21 cellular contexts compared by ENCODE assay signal in the genomic region with DNA sequence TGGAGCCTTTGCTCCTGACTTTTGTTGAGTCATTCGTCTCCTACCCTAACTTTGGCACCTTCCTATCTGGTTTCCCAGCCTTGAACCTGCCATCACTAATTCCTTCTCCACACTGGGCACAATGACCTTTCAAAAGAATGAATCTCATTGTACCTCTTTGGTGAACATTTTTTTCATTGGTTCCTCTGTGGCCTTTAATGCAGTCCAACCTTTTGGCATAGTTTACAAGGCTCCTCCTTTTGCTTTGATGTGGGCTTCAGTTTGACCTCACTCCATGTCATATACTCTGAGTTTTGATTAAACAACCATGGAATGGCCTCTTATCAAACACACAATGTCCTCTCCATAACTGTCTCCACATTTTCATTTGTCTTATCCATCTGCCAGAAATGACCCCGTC. TPM values are rescaled to one million over a fixed set of nuclear protein-coding genes. Genes with fewer than 3 reads are reported as not detected.
DNase-seq lines count a peak whose midpoint lies in the region; ATAC-seq, FAIRE-seq and TF ChIP-seq lines count a peak whose summit lies in the region.
"Had no signal": no experiment of that assay in that cellular context is flagged by ENCODE, and none has a peak within 500 bp of the region (broad histone marks: within the 10 kb centered on the region; RNA-seq: fewer than 3 reads in every experiment).

No MANE protein-coding gene starts in this region.

- no peak overlapping the region for H2AFZ ChIP-seq in HepG2 (ENCODE audit: low read length)
- H2AFZ ChIP-seq: GM23248, PC-9 had no signal

- peaks cover 16% of the 10 kb centered on the region for H3K4me1 ChIP-seq in HepG2 (ENCODE audit: insufficient read depth, low read length)
- H3K4me1 ChIP-seq in right lobe of liver = no peaks in the 10 kb centered on the region

- no peak for TF ChIP-seq RAD21 in HepG2 (CRISPR knock-in tag; IDR thresholded peaks at IDR 0.05)

- H3K36me3 Mint-ChIP-seq in endothelial cell (ENCODE audit: low read depth, unreplicated experiment) = peaks cover 31% of the 10 kb centered on the region

- CTCF ChIA-PET in HepG2 (lab: Yijun Ruan, JAX; ENCODE audit: low intra/inter-chr PET ratio, low total read pairs) = no interaction called here

- in situ Hi-C loops in HepG2 (cut with HindIII; ENCODE audit: extremely low pct_ligation_motif_present, low pct_unique_long_range_greater_than_20kb) = no loop called here

- H3K9me3 Mint-ChIP-seq in endothelial cell (ENCODE audit: unreplicated experiment) = no peaks in the 10 kb centered on the region
- H3K9me3 Mint-ChIP-seq: CD14-positive monocyte had no signal

- TF ChIP-seq POLR2A in HepG2 (IDR thresholded peaks at IDR 0.05; ENCODE audit: insufficient read depth in 1 of 2, low read depth in 2 of 2, low read length in 2 of 2) (no peak), right lobe of liver (IDR thresholded peaks at IDR 0.05) (no peak), erythroblast (IDR thresholded peaks at IDR 0.05; ENCODE audit: low read length) (no peak)

- ATAC-seq in HepG2 (no peak), right lobe of liver (no peak), HG03460 (IDR thresholded peaks at IDR 0.05; ENCODE audit: unreplicated experiment) (no peak)
- ATAC-seq: GM12878 had no signal

- H3K9ac ChIP-seq in HepG2 (ENCODE audit: insufficient read depth, low read depth, low read length) = no peak overlapping the region
- H3K9ac ChIP-seq: GM23248 had no signal

- no peaks in the 10 kb centered on the region for H3K79me2 ChIP-seq in HepG2 (ENCODE audit: insufficient read depth, low read length)

- peaks cover 15% of the 10 kb centered on the region for H3K4me1 Mint-ChIP-seq in endothelial cell (ENCODE audit: unreplicated experiment)

- H3K36me3 ChIP-seq in HepG2 (replicated peaks in 1 of 2; ENCODE audit: control insufficient read depth in 1 of 2, insufficient read depth in 2 of 2, low read length in 2 of 2) (peaks cover 5 to 74% of the 10 kb centered on the region in 2 experiments; a peak in 4 of 5 replicates), right lobe of liver (peaks cover 0 to 63% (median 27%) of the 10 kb centered on the region in 4 donors)

- FAIRE-seq in HepG2 (lab: Jason Lieb, UNC) = no peak
- FAIRE-seq: GM12878, GM18507 had no signal

- no peaks in the 10 kb centered on the region for H4K20me1 ChIP-seq in HepG2 (ENCODE audit: insufficient read depth, low read length)

- H3K27me3 ChIP-seq in HepG2 (ENCODE audit: control insufficient read depth in 1 of 2, insufficient read depth in 2 of 2, low read length in 2 of 2) (no peaks in the 10 kb centered on the region), right lobe of liver (no peaks in the 10 kb centered on the region)

- TF ChIP-seq EP300 in HepG2 (IDR thresholded peaks at IDR 0.05; ENCODE audit: low read depth in 2 of 2, low read length in 2 of 2) (no peak), HepG2 (CRISPR knock-in tag; IDR thresholded peaks at IDR 0.05; ENCODE audit: borderline replicate concordance) (no peak)

- no peaks in the 10 kb centered on the region for H3K27me3 Mint-ChIP-seq in endothelial cell (ENCODE audit: unreplicated experiment)

- DNase-seq in HepG2 (ENCODE audit: low spot score) (peak; percentile 10), right lobe of liver (no peak), endothelial cell (ENCODE audit: low spot score) (no peak), erythroblast (lab: John Stamatoyannopoulos, UW) (no peak), amniotic stem cell (lab: John Stamatoyannopoulos, UW) (no peak), cerebellum (ENCODE audit: low spot score) (no peak)
- DNase-seq: DMS79, GM23248, Kasumi-1, NCI-H1105 treated with DMSO at 0.1 percent for 48 hours, NCI-H1930, NCI-H2171, NCI-H446 treated with DMSO at 0.1 percent for 48 hours, NCI-H748 treated with DMSO at 0.1 percent for 48 hours, PC-9 had no signal

- H3K27ac ChIP-seq in HepG2 (ENCODE audit: extremely low read length, insufficient read depth, low read length) (no peak overlapping the region), right lobe of liver (no peak overlapping the region), VCaP (peak overlapping the region; percentile 21)
- H3K27ac ChIP-seq: GM23248, PC-9 had no signal

- no peak overlapping the region for H3K27ac Mint-ChIP-seq in endothelial cell (ENCODE audit: unreplicated experiment)
- H3K27ac Mint-ChIP-seq: CD14-positive monocyte had no signal

- no TSS peak for BruUV-seq in HepG2 (replicated peaks; lab: Mats Ljungman, UMichigan)

- H3K4me3 ChIP-seq in HepG2 (replicated peaks in 1 of 3; ENCODE audit: insufficient read depth in 1 of 3, low read depth in 2 of 3, low read length in 3 of 3) (no peak overlapping the region), right lobe of liver (no peak overlapping the region)
- H3K4me3 ChIP-seq: GM12878, GM23248, PC-9 had no signal

- TF ChIP-seq CTCF in HepG2 (CRISPR knock-in tag; IDR thresholded peaks at IDR 0.05) = no peak
- no peak for TF ChIP-seq CTCF in right lobe of liver (IDR thresholded peaks at IDR 0.05)
- TF ChIP-seq CTCF in VCaP (conservative IDR thresholded peaks at IDR 0.05) = no peak
- no peak for TF ChIP-seq CTCF in endothelial cell (IDR thresholded peaks at IDR 0.05; ENCODE audit: unreplicated experiment)

- no peak overlapping the region for H3K4me2 ChIP-seq in HepG2 (ENCODE audit: low read depth, low read length)
- H3K4me2 ChIP-seq: PC-9 had no signal

- POLR2A ChIA-PET in HepG2 (lab: Yijun Ruan, JAX) = no interaction called here

- H3K9me3 ChIP-seq in HepG2 (ENCODE audit: low read length) = no peaks in the 10 kb centered on the region
- no peaks in the 10 kb centered on the region for H3K9me3 ChIP-seq in right lobe of liver

- intact Hi-C loops in HepG2 (cut with micrococcal nuclease; ENCODE audit: unreplicated experiment) (no loop called here), right lobe of liver (cut with DNase I) (no loop called here)

- 85% methylated on average over 2 of the region's 2 CpGs for WGBS in HepG2 (ENCODE audit: low lambda C conversion rate)
- WGBS in right lobe of liver (ENCODE audit: insufficient coverage, low coverage, low lambda C conversion rate, missing lambda C conversion rate) = 91% methylated on average over 2 of the region's 2 CpGs

- peak overlapping the region; percentile 27 for H3K4me3 Mint-ChIP-seq in endothelial cell (ENCODE audit: unreplicated experiment)
- H3K4me3 Mint-ChIP-seq: CD14-positive monocyte had no signal

TF ChIP-seq in HepG2, 621 proteins besides CTCF, POLR2A, EP300 and RAD21 (continues in another document):
- TF ChIP-seq GPN1 (CRISPR knock-in tag; IDR thresholded peaks at IDR 0.05; ENCODE audit: borderline replicate concordance) (no peak), EZH2 (conservative IDR thresholded peaks at IDR 0.05; ENCODE audit: low read depth, low read length) (no peak)
- TF ChIP-seq, protein P1, sequence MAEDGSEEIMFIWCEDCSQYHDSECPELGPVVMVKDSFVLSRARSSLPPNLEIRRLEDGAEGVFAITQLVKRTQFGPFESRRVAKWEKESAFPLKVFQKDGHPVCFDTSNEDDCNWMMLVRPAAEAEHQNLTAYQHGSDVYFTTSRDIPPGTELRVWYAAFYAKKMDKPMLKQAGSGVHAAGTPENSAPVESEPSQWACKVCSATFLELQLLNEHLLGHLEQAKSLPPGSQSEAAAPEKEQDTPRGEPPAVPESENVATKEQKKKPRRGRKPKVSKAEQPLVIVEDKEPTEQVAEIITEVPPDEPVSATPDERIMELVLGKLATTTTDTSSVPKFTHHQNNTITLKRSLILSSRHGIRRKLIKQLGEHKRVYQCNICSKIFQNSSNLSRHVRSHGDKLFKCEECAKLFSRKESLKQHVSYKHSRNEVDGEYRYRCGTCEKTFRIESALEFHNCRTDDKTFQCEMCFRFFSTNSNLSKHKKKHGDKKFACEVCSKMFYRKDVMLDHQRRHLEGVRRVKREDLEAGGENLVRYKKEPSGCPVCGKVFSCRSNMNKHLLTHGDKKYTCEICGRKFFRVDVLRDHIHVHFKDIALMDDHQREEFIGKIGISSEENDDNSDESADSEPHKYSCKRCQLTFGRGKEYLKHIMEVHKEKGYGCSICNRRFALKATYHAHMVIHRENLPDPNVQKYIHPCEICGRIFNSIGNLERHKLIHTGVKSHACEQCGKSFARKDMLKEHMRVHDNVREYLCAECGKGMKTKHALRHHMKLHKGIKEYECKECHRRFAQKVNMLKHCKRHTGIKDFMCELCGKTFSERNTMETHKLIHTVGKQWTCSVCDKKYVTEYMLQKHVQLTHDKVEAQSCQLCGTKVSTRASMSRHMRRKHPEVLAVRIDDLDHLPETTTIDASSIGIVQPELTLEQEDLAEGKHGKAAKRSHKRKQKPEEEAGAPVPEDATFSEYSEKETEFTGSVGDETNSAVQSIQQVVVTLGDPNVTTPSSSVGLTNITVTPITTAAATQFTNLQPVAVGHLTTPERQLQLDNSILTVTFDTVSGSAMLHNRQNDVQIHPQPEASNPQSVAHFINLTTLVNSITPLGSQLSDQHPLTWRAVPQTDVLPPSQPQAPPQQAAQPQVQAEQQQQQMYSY (CRISPR knock-in tag; IDR thresholded peaks at IDR 0.05) = no peak

RNA-seq across cellular contexts. Expression of a gene that starts 14.5 kb away (rescaled TPM):
- total RNA-seq in HepG2 (2016; rRNA removed; fragmentation: Illumina TruSeq; extraction: Trizol) (not detected in 2 replicates), right lobe of liver (under 1 TPM in 4 of 6 experiments, not detected in 2; 0.24 to 0.83 (median 0.40) TPM), endothelial cell (ENCODE audit: unreplicated experiment) (4.0 TPM), cerebellum (3.2 TPM)
- not detected in 2 replicates for total RNA-seq in HepG2 (2016; cell fraction: cytosol; rRNA removed; fragmentation: Illumina TruSeq; extraction: Trizol; ENCODE audit: low read depth)
- total RNA-seq in HepG2 (2016; cell fraction: insoluble cytoplasmic fraction; rRNA removed; fragmentation: Illumina TruSeq; extraction: Trizol) = not detected in 2 replicates
- total RNA-seq in HepG2 (2016; cell fraction: membrane; rRNA removed; fragmentation: Illumina TruSeq; extraction: Trizol) = not detected in 2 replicates
- total RNA-seq in HepG2 (2016; cell fraction: nucleus; rRNA removed; fragmentation: Illumina TruSeq; extraction: Trizol) = not detected in 2 replicates
- 0.08 TPM in 1 of 2 replicates, not detected in the other for polyA plus RNA-seq in HepG2 (2011; rRNA removed)
- 0.11 TPM in 1 of 2 replicates, not detected in the other for polyA plus RNA-seq in HepG2 (2011; cell fraction: cytosol; rRNA removed)
- 0.14 and 0.66 TPM in 2 replicates for polyA plus RNA-seq in HepG2 (2011; cell fraction: nucleus; rRNA removed)
- polyA plus RNA-seq in HepG2 (2012) = not detected in 2 replicates
- not detected in 2 replicates for polyA plus RNA-seq in HepG2 (2016; cell fraction: cytosol; fragmentation: Illumina TruSeq; extraction: Trizol; ENCODE audit: low read depth)
- polyA plus RNA-seq in HepG2 (2016; cell fraction: insoluble cytoplasmic fraction; fragmentation: Illumina TruSeq; extraction: Trizol; ENCODE audit: low read depth) = not detected in 2 replicates
- polyA plus RNA-seq in HepG2 (2016; cell fraction: membrane; fragmentation: Illumina TruSeq; extraction: Trizol; ENCODE audit: low read depth) = not detected in 2 replicates
- not detected in 2 replicates for polyA plus RNA-seq in HepG2 (2016; cell fraction: nucleus; fragmentation: Illumina TruSeq; extraction: Trizol; ENCODE audit: insufficient read depth, low read depth)
- polyA minus RNA-seq in HepG2 (2011; rRNA and poly(A)+ RNA removed; ENCODE audit: low replicate concordance) = 0.23 and 0.62 TPM in 2 replicates
- not detected in 2 replicates for polyA minus RNA-seq in HepG2 (2011; cell fraction: cytosol; rRNA and poly(A)+ RNA removed)
- polyA minus RNA-seq in HepG2 (2011; cell fraction: nucleus; rRNA and poly(A)+ RNA removed) = 0.99 and 1.3 TPM in 2 replicates
- total RNA-seq: G401 had no signal
